19 cellular contexts compared by ENCODE assay signal in genomic region chr4:141913928-141914327, GRCh38.
DNase-seq lines count a peak whose midpoint lies in the region; ATAC-seq and TF ChIP-seq lines count a peak whose summit lies in the region.
"Had no signal": no experiment of that assay in that cellular context is flagged by ENCODE, and none has a peak within 500 bp of the region (broad histone marks: within the 10 kb centered on the region; RNA-seq: fewer than 3 reads in every experiment).

No MANE protein-coding gene starts in this region.

- ATAC-seq in Right ventricle myocardium superior (ENCODE audit: poor library complexity) (peak; percentile 74), Right ventricle myocardium inferior (no peak), mucosa of descending colon (no peak)
- ATAC-seq: stimulated activated naive CD8-positive, alpha-beta T cell treated with anti-CD3 and anti-CD28 coated beads, Interleukin-15, Interleukin-2, amounts not matched to agents 100 U/mL and 50 U/mL, for 24 hours; WTC11 had no signal

- H3K9me3 ChIP-seq in mucosa of descending colon: no peaks in the 10 kb centered on the region
- H3K9me3 ChIP-seq: BLaER1 treated with 17β-estradiol and CSF1 and Interleukin-3, amounts not matched to agents 10 nM and 100 nM; spleen; tibial nerve had no signal

- intact Hi-C loops in Right ventricle myocardium superior (cut with DNase I): no loop called here
- intact Hi-C loops in Right ventricle myocardium inferior (cut with DNase I): no loop called here
- intact Hi-C loops in mucosa of descending colon (cut with DNase I, micrococcal nuclease): no loop called here

- no peaks in the 10 kb centered on the region for H3K36me3 ChIP-seq in mucosa of descending colon (ENCODE audit: low read depth)
- H3K36me3 ChIP-seq: BLaER1 treated with 17β-estradiol and CSF1 and Interleukin-3, amounts not matched to agents 10 nM and 100 nM; spleen; tibial nerve had no signal

- H3K4me1 ChIP-seq in mucosa of descending colon (ENCODE audit: low read depth): no peaks in the 10 kb centered on the region
- H3K4me1 ChIP-seq: BLaER1 treated with 17β-estradiol and CSF1 and Interleukin-3, amounts not matched to agents 10 nM and 100 nM; spleen; tibial nerve had no signal

- H3K4me3 ChIP-seq in fibroblast of mammary gland (ENCODE audit: control insufficient read depth, low read depth, low read length): no peak overlapping the region
- no peak overlapping the region for H3K4me3 ChIP-seq in mucosa of descending colon
- H3K4me3 ChIP-seq: BLaER1 treated with 17β-estradiol and CSF1 and Interleukin-3, amounts not matched to agents 10 nM and 100 nM; spleen; tibial nerve had no signal

- no peak for TF ChIP-seq CTCF in fibroblast of mammary gland (conservative IDR thresholded peaks at IDR 0.05; ENCODE audit: control insufficient read depth, insufficient read depth, low read depth, low read length)
- no peak for TF ChIP-seq CTCF in mucosa of descending colon (IDR thresholded peaks at IDR 0.05)

- no peak for DNase-seq in Right ventricle myocardium superior
- DNase-seq in Right ventricle myocardium inferior (ENCODE audit: missing footprints): no peak
- DNase-seq in SK-N-DZ (ENCODE audit: low spot score): peak; percentile 54
- peak; percentile 18 for DNase-seq in fibroblast of mammary gland (ENCODE audit: low read depth)
- DNase-seq in NAMALWA (ENCODE audit: low spot score): no peak
- no peak for DNase-seq in cerebellum (ENCODE audit: low spot score)
- DNase-seq in mucosa of descending colon: no peak
- no peak for DNase-seq in nucleus accumbens (lab: John Stamatoyannopoulos, UW)
- DNase-seq: activated CD4-positive, alpha-beta T cell treated with anti-CD3 and anti-CD28 coated beads, Interleukin-2, amount 50 U/mL, for 48 hours; activated CD8-positive, alpha-beta memory T cell treated with anti-CD3 and anti-CD28 coated beads, Interleukin-2, amount 50 U/mL, for 48 hours; dermis blood vessel endothelial cell; Kasumi-1; NCI-H2081 treated with DMSO at 0.1 percent for 48 hours; spleen; stimulated activated CD4-positive, alpha-beta T cell treated with anti-CD3 and anti-CD28 coated beads, Interleukin-4, amount 100 ng/mL, for 24 hours; stimulated activated naive CD8-positive, alpha-beta T cell treated with anti-CD3 and anti-CD28 coated beads, Interleukin-15, Interleukin-2, amounts not matched to agents 100 U/mL and 50 U/mL, for 24 hours had no signal

Comparison
In these comparisons a context has a peak if more than half of its experiments do, and no peak if none do; other contexts are left out.
1. DNase-seq: peak in SK-N-DZ (single experiment) and fibroblast of mammary gland (single experiment); none in Right ventricle myocardium superior (single experiment), Right ventricle myocardium inferior (single experiment), NAMALWA (single experiment), cerebellum (single experiment), mucosa of descending colon (0 of 3) and nucleus accumbens (0 of 56).